36 cellular contexts compared by ENCODE assay signal in genomic region chr21:39515684-39516083, GRCh38.
"Had no signal": no experiment of that assay in that cellular context is flagged by ENCODE, and none has a peak within 500 bp of the region (broad histone marks: within the 10 kb centered on the region; RNA-seq: fewer than 3 reads in every experiment).

No MANE protein-coding gene starts in this region.

- H3K4me1 Mint-ChIP-seq: activated CD4-positive, alpha-beta memory T cell treated with anti-CD3 and anti-CD28 coated beads, Interleukin-2, amount 10 ng/mL, durations not matched to agents 7 days and 5 days; activated CD4-positive, alpha-beta T cell treated with anti-CD3 and anti-CD28 coated beads for 36 hours; activated CD8-positive, alpha-beta memory T cell treated with anti-CD3 and anti-CD28 coated beads, Interleukin-2, amount 10 ng/mL, durations not matched to agents 7 days and 5 days; activated naive CD4-positive, alpha-beta T cell treated with anti-CD3 and anti-CD28 coated beads, Interleukin-2, amount 10 ng/mL, durations not matched to agents 7 days and 5 days; activated naive CD8-positive, alpha-beta T cell treated with anti-CD3 and anti-CD28 coated beads, Interleukin-2, amount 50 U/mL, for 24 hours had no signal

- H3K4me3 Mint-ChIP-seq: activated CD4-positive, alpha-beta memory T cell treated with anti-CD3 and anti-CD28 coated beads, Interleukin-2, amount 10 ng/mL, durations not matched to agents 7 days and 5 days; activated CD4-positive, alpha-beta T cell treated with anti-CD3 and anti-CD28 coated beads for 36 hours; activated CD8-positive, alpha-beta memory T cell treated with anti-CD3 and anti-CD28 coated beads, Interleukin-2, amount 10 ng/mL, durations not matched to agents 7 days and 5 days; activated CD8-positive, alpha-beta T cell treated with anti-CD3 and anti-CD28 coated beads, Interleukin-2, amount 10 ng/mL, durations not matched to agents 7 days and 5 days; activated naive CD4-positive, alpha-beta T cell treated with anti-CD3 and anti-CD28 coated beads, Interleukin-2, amount 10 ng/mL, durations not matched to agents 7 days and 5 days; activated naive CD4-positive, alpha-beta T cell treated with anti-CD3 and anti-CD28 coated beads, Interleukin-2, amount 50 U/mL, for 24 hours; activated naive CD8-positive, alpha-beta T cell; activated naive CD8-positive, alpha-beta T cell treated with anti-CD3 and anti-CD28 coated beads, Interleukin-2, amount 10 ng/mL, durations not matched to agents 7 days and 5 days; activated naive CD8-positive, alpha-beta T cell treated with anti-CD3 and anti-CD28 coated beads, Interleukin-2, amount 50 U/mL, for 24 hours; activated T-cell treated with anti-CD3 and anti-CD28 coated beads, Interleukin-2, amount 50 U/mL, for 24 hours; T-helper 1 cell treated with Interleukin-12 subunit alpha and Interleukin-12 subunit beta and Interleukin-4 antibody, amounts not matched to agents 30 μg/mL and 1 μg/mL, for 36 hours; T-helper 2 cell treated with Interferon-gamma antibody and Interleukin-4, amounts not matched to agents 5 μg/mL and 100 μg/mL, for 36 hours had no signal

- DNase-seq: activated CD4-positive, alpha-beta memory T cell treated with anti-CD3 and anti-CD28 coated beads, Interleukin-2, amount 10 ng/mL, durations not matched to agents 7 days and 5 days; activated CD4-positive, alpha-beta T cell treated with anti-CD3 and anti-CD28 coated beads for 1 hour; activated CD4-positive, alpha-beta T cell treated with anti-CD3 and anti-CD28 coated beads for 36 hours; activated CD4-positive, alpha-beta T cell treated with anti-CD3 and anti-CD28 coated beads for 48 hours; activated CD4-positive, alpha-beta T cell treated with anti-CD3 and anti-CD28 coated beads, Interleukin-2, amount 50 U/mL, for 48 hours; activated CD4-positive, CD25-positive, alpha-beta regulatory T cell; activated CD8-positive, alpha-beta memory T cell treated with anti-CD3 and anti-CD28 coated beads for 24 hours; activated CD8-positive, alpha-beta memory T cell treated with anti-CD3 and anti-CD28 coated beads, Interleukin-2, amount 10 ng/mL, durations not matched to agents 7 days and 5 days; activated CD8-positive, alpha-beta memory T cell treated with anti-CD3 and anti-CD28 coated beads, Interleukin-2, amount 50 U/mL, for 48 hours; activated CD8-positive, alpha-beta T cell treated with anti-CD3 and anti-CD28 coated beads, Interleukin-2, amount 10 ng/mL, durations not matched to agents 7 days and 5 days; activated effector memory CD4-positive, alpha-beta T cell treated with Interleukin-2 at 50 U/mL for 16 hours; activated gamma-delta T cell; activated naive CD4-positive, alpha-beta T cell treated with anti-CD3 and anti-CD28 coated beads, Interleukin-2, amount 10 ng/mL, durations not matched to agents 7 days and 5 days; activated naive CD4-positive, alpha-beta T cell treated with Interleukin-2 at 50 U/mL for 16 hours; activated naive CD8-positive, alpha-beta T cell treated with anti-CD3 and anti-CD28 coated beads, Interleukin-2, amount 10 ng/mL, durations not matched to agents 7 days and 5 days; activated naive CD8-positive, alpha-beta T cell treated with anti-CD3 and anti-CD28 coated beads, Interleukin-2, amount 50 U/mL, for 24 hours; activated T-cell treated with anti-CD3 and anti-CD28 coated beads, Interleukin-2, amount 50 U/mL, for 24 hours; activated T-cell treated with anti-CD3 and anti-CD28 coated beads, Interleukin-2, amount 50 U/mL, for 48 hours; amygdala; anterior cingulate cortex; central memory CD4-positive, alpha-beta T cell; T-helper 1 cell; T-helper 2 cell; T-helper 9 cell had no signal

- H3K27ac ChIP-seq: ascending aorta, cardiac muscle cell, VCaP had no signal

- H3K27ac Mint-ChIP-seq: activated CD4-positive, alpha-beta memory T cell treated with anti-CD3 and anti-CD28 coated beads, Interleukin-2, amount 10 ng/mL, durations not matched to agents 7 days and 5 days; activated CD4-positive, alpha-beta T cell treated with anti-CD3 and anti-CD28 coated beads for 36 hours; activated CD8-positive, alpha-beta memory T cell treated with anti-CD3 and anti-CD28 coated beads, Interleukin-2, amount 10 ng/mL, durations not matched to agents 7 days and 5 days; activated CD8-positive, alpha-beta T cell treated with anti-CD3 and anti-CD28 coated beads, Interleukin-2, amount 10 ng/mL, durations not matched to agents 7 days and 5 days; activated naive CD4-positive, alpha-beta T cell treated with anti-CD3 and anti-CD28 coated beads, Interleukin-2, amount 10 ng/mL, durations not matched to agents 7 days and 5 days; activated naive CD4-positive, alpha-beta T cell treated with anti-CD3 and anti-CD28 coated beads, Interleukin-2, amount 50 U/mL, for 24 hours; activated naive CD8-positive, alpha-beta T cell; activated naive CD8-positive, alpha-beta T cell treated with anti-CD3 and anti-CD28 coated beads, Interleukin-2, amount 10 ng/mL, durations not matched to agents 7 days and 5 days; activated naive CD8-positive, alpha-beta T cell treated with anti-CD3 and anti-CD28 coated beads, Interleukin-2, amount 50 U/mL, for 24 hours; activated T-cell treated with anti-CD3 and anti-CD28 coated beads, Interleukin-2, amount 50 U/mL, for 24 hours; activated T-helper 2 cell treated with anti-CD3 and anti-CD28 coated beads, Interferon-gamma antibody, Interleukin-2, Interleukin-4, amounts not matched to agents 10 μg/mL and 5 μg/mL and 100 μg/mL, durations not matched to agents 14 hours and 24 hours and 36 hours; T-helper 1 cell treated with Interleukin-12 subunit alpha and Interleukin-12 subunit beta and Interleukin-4 antibody, amounts not matched to agents 30 μg/mL and 1 μg/mL, for 36 hours; T-helper 2 cell treated with Interferon-gamma antibody and Interleukin-4, amounts not matched to agents 5 μg/mL and 100 μg/mL, for 36 hours had no signal

- H3K4me3 ChIP-seq: ascending aorta, cardiac muscle cell had no signal

- H3K27me3 Mint-ChIP-seq: activated CD4-positive, alpha-beta T cell treated with anti-CD3 and anti-CD28 coated beads for 36 hours; activated naive CD4-positive, alpha-beta T cell treated with anti-CD3 and anti-CD28 coated beads, Interleukin-2, amount 50 U/mL, for 24 hours; activated naive CD8-positive, alpha-beta T cell treated with anti-CD3 and anti-CD28 coated beads, Interleukin-2, amount 10 ng/mL, durations not matched to agents 7 days and 5 days had no signal

- H3K27me3 ChIP-seq: ascending aorta, cardiac muscle cell had no signal

- H3K9me3 Mint-ChIP-seq: activated CD4-positive, alpha-beta memory T cell treated with anti-CD3 and anti-CD28 coated beads, Interleukin-2, amount 10 ng/mL, durations not matched to agents 7 days and 5 days; activated naive CD4-positive, alpha-beta T cell treated with anti-CD3 and anti-CD28 coated beads, Interleukin-2, amount 10 ng/mL, durations not matched to agents 7 days and 5 days; activated naive CD4-positive, alpha-beta T cell treated with anti-CD3 and anti-CD28 coated beads, Interleukin-2, amount 50 U/mL, for 24 hours; activated naive CD8-positive, alpha-beta T cell treated with anti-CD3 and anti-CD28 coated beads, Interleukin-2, amount 10 ng/mL, durations not matched to agents 7 days and 5 days; activated naive CD8-positive, alpha-beta T cell treated with anti-CD3 and anti-CD28 coated beads, Interleukin-2, amount 50 U/mL, for 24 hours; activated T-cell treated with anti-CD3 and anti-CD28 coated beads, Interleukin-2, amount 50 U/mL, for 24 hours; activated T-helper 2 cell treated with anti-CD3 and anti-CD28 coated beads, Interferon-gamma antibody, Interleukin-2, Interleukin-4, amounts not matched to agents 10 μg/mL and 5 μg/mL and 100 μg/mL, durations not matched to agents 14 hours and 24 hours and 36 hours; T-helper 1 cell treated with Interleukin-12 subunit alpha and Interleukin-12 subunit beta and Interleukin-4 antibody, amounts not matched to agents 30 μg/mL and 1 μg/mL, for 36 hours; T-helper 2 cell treated with Interferon-gamma antibody and Interleukin-4, amounts not matched to agents 5 μg/mL and 100 μg/mL, for 36 hours had no signal

- H3K4me1 ChIP-seq: ascending aorta had no signal

- H3K9me3 ChIP-seq: ascending aorta had no signal

- ATAC-seq: activated CD4-positive, alpha-beta T cell treated with anti-CD3 and anti-CD28 coated beads for 36 hours; activated CD4-positive, CD25-positive, alpha-beta regulatory T cell treated with anti-CD3 and anti-CD28 coated beads, Interleukin-2, amount 50 U/mL, for 24 hours; activated CD8-positive, alpha-beta memory T cell treated with anti-CD3 and anti-CD28 coated beads, Interleukin-2, amount 10 ng/mL, durations not matched to agents 7 days and 5 days; activated CD8-positive, alpha-beta T cell treated with anti-CD3 and anti-CD28 coated beads, Interleukin-2, amount 10 ng/mL, durations not matched to agents 7 days and 5 days; activated naive CD8-positive, alpha-beta T cell treated with anti-CD3 and anti-CD28 coated beads, Interleukin-2, amount 50 U/mL, for 24 hours had no signal

- H3K36me3 Mint-ChIP-seq: activated CD8-positive, alpha-beta memory T cell treated with anti-CD3 and anti-CD28 coated beads, Interleukin-2, amount 10 ng/mL, durations not matched to agents 7 days and 5 days; activated naive CD4-positive, alpha-beta T cell treated with anti-CD3 and anti-CD28 coated beads, Interleukin-2, amount 10 ng/mL, durations not matched to agents 7 days and 5 days; activated naive CD4-positive, alpha-beta T cell treated with anti-CD3 and anti-CD28 coated beads, Interleukin-2, amount 50 U/mL, for 24 hours; activated naive CD8-positive, alpha-beta T cell; activated naive CD8-positive, alpha-beta T cell treated with anti-CD3 and anti-CD28 coated beads, Interleukin-2, amount 10 ng/mL, durations not matched to agents 7 days and 5 days; brain had no signal

- FAIRE-seq: bronchial epithelial cell, TTC549 had no signal

- H3K36me3 ChIP-seq: ascending aorta had no signal
